ENCODE assay signal across 21 cellular contexts in genomic region chr3:31839144-31839917, GRCh38.
"Had no signal": no experiment of that assay in that cellular context is flagged by ENCODE, and none has a peak within 500 bp of the region (broad histone marks: within the 10 kb centered on the region; RNA-seq: fewer than 3 reads in every experiment).

No MANE protein-coding gene starts in this region.

- H3K27ac Mint-ChIP-seq: activated naive CD4-positive, alpha-beta T cell treated with anti-CD3 and anti-CD28 coated beads, Interleukin-2, amount 10 ng/mL, durations not matched to agents 7 days and 5 days; activated naive CD8-positive, alpha-beta T cell treated with anti-CD3 and anti-CD28 coated beads, Interleukin-2, amount 50 U/mL, for 24 hours; immature natural killer cell; nephron; T-helper 1 cell treated with Interleukin-12 subunit alpha and Interleukin-12 subunit beta and Interleukin-4 antibody, amounts not matched to agents 30 μg/mL and 1 μg/mL, for 36 hours had no signal

- H3K4me1 ChIP-seq: lower lobe of right lung, tibial nerve had no signal

- H3K4me1 Mint-ChIP-seq: activated naive CD4-positive, alpha-beta T cell treated with anti-CD3 and anti-CD28 coated beads, Interleukin-2, amount 10 ng/mL, durations not matched to agents 7 days and 5 days; activated naive CD8-positive, alpha-beta T cell treated with anti-CD3 and anti-CD28 coated beads, Interleukin-2, amount 50 U/mL, for 24 hours; immature natural killer cell had no signal

- DNase-seq: activated CD4-positive, alpha-beta T cell treated with anti-CD3 and anti-CD28 coated beads, Interleukin-2, amount 50 U/mL, for 1 hour; activated CD8-positive, alpha-beta memory T cell treated with anti-CD3 and anti-CD28 coated beads, Interleukin-2, amount 50 U/mL, for 4 hours; activated naive CD4-positive, alpha-beta T cell treated with anti-CD3 and anti-CD28 coated beads, Interleukin-2, amount 10 ng/mL, durations not matched to agents 7 days and 5 days; activated naive CD8-positive, alpha-beta T cell treated with anti-CD3 and anti-CD28 coated beads, Interleukin-2, amount 50 U/mL, for 24 hours; activated T-cell treated with anti-CD3 and anti-CD28 coated beads, Interleukin-2, amount 50 U/mL, for 4 hours; dorsolateral prefrontal cortex; immature natural killer cell; lower lobe of right lung; nucleus accumbens; posterior cingulate gyrus; stimulated activated CD4-positive, alpha-beta T cell treated with anti-CD3 and anti-CD28 coated beads, Interleukin-12 subunit alpha, Interleukin-12 subunit beta, amount 100 ng/mL, for 4 hours; stimulated activated CD4-positive, alpha-beta T cell treated with anti-CD3 and anti-CD28 coated beads, Interleukin-1b, Interleukin-23, amount 100 ng/mL, for 48 hours; stimulated activated CD8-positive, alpha-beta memory T cell treated with anti-CD3 and anti-CD28 coated beads, Interleukin-4, amount 100 ng/mL, for 48 hours; stimulated activated naive CD8-positive, alpha-beta T cell treated with anti-CD3 and anti-CD28 coated beads, Interleukin-15, Interleukin-2, amounts not matched to agents 100 U/mL and 50 U/mL, for 24 hours; substantia nigra; uterus had no signal

- H3K36me3 ChIP-seq: ascending aorta, lower lobe of right lung, tibial nerve, uterus had no signal

- H3K9me3 Mint-ChIP-seq: activated naive CD4-positive, alpha-beta T cell treated with anti-CD3 and anti-CD28 coated beads, Interleukin-2, amount 10 ng/mL, durations not matched to agents 7 days and 5 days; activated naive CD8-positive, alpha-beta T cell treated with anti-CD3 and anti-CD28 coated beads, Interleukin-2, amount 50 U/mL, for 24 hours; activated T-cell treated with anti-CD3 and anti-CD28 coated beads, Interleukin-2, amount 50 U/mL, for 4 hours; nephron; T-helper 1 cell treated with Interleukin-12 subunit alpha and Interleukin-12 subunit beta and Interleukin-4 antibody, amounts not matched to agents 30 μg/mL and 1 μg/mL, for 36 hours had no signal

- H3K36me3 Mint-ChIP-seq: activated naive CD4-positive, alpha-beta T cell treated with anti-CD3 and anti-CD28 coated beads, Interleukin-2, amount 10 ng/mL, durations not matched to agents 7 days and 5 days; immature natural killer cell had no signal

- ATAC-seq: activated CD4-positive, CD25-positive, alpha-beta regulatory T cell treated with anti-CD3 and anti-CD28 coated beads, Interleukin-2, amount 50 U/mL, for 24 hours; activated naive CD8-positive, alpha-beta T cell treated with anti-CD3 and anti-CD28 coated beads, Interleukin-2, amount 50 U/mL, for 24 hours; activated T-cell treated with anti-CD3 and anti-CD28 coated beads, Interleukin-2, amount 50 U/mL, for 4 hours; lower lobe of right lung; stimulated activated naive CD8-positive, alpha-beta T cell treated with anti-CD3 and anti-CD28 coated beads, Interleukin-15, Interleukin-2, amounts not matched to agents 100 U/mL and 50 U/mL, for 24 hours had no signal

- H3K4me3 Mint-ChIP-seq: activated naive CD4-positive, alpha-beta T cell treated with anti-CD3 and anti-CD28 coated beads, Interleukin-2, amount 10 ng/mL, durations not matched to agents 7 days and 5 days; activated naive CD8-positive, alpha-beta T cell treated with anti-CD3 and anti-CD28 coated beads, Interleukin-2, amount 50 U/mL, for 24 hours; activated T-cell treated with anti-CD3 and anti-CD28 coated beads, Interleukin-2, amount 50 U/mL, for 4 hours; immature natural killer cell; nephron; T-helper 1 cell treated with Interleukin-12 subunit alpha and Interleukin-12 subunit beta and Interleukin-4 antibody, amounts not matched to agents 30 μg/mL and 1 μg/mL, for 36 hours had no signal

- H3K27me3 ChIP-seq: ascending aorta, dorsolateral prefrontal cortex, tibial nerve, uterus had no signal

- H3K27ac ChIP-seq: ascending aorta, dorsolateral prefrontal cortex, lower lobe of right lung, tibial nerve, uterus had no signal

- H3K9me3 ChIP-seq: ascending aorta, lower lobe of right lung, tibial nerve, uterus had no signal

- H3K4me3 ChIP-seq: ascending aorta, dorsolateral prefrontal cortex, lower lobe of right lung, tibial nerve, uterus had no signal

- H3K27me3 Mint-ChIP-seq: activated naive CD8-positive, alpha-beta T cell treated with anti-CD3 and anti-CD28 coated beads, Interleukin-2, amount 50 U/mL, for 24 hours had no signal
